Comparison of ENCODE assay signal across 8 cellular contexts in the genomic region with DNA sequence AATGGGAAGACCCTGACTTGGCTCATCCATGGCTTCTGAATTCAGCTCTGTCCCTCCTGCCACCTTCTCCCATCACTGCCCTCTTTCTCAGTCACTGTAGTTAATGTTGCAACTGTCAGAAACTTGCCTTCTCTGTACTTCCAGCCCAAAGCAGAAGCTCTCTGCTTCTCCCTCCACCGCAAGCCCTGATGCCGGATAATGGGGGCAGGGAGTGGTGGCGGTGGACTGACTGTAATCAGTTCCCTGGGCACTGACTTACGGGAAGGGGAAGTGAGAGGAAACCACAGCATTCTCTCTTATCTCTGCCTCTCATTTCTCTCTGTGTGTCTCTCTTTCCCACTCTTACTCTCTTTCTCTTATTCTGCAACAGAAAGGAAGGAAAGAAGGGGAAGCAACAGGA. TPM values are rescaled to one million over a fixed set of nuclear protein-coding genes. Genes with fewer than 3 reads are reported as not detected.
DNase-seq lines count a peak whose midpoint lies in the region; ATAC-seq and TF ChIP-seq lines count a peak whose summit lies in the region.

No MANE protein-coding gene starts in this region.

- no peaks in the 10 kb centered on the region for H3K27me3 Mint-ChIP-seq in activated CD8-positive, alpha-beta T cell treated with anti-CD3 and anti-CD28 coated beads, Interleukin-2, amount 10 ng/mL, durations not matched to agents 7 days and 5 days (ENCODE audit: low read depth)

- H3K27ac ChIP-seq in left ventricle myocardium inferior (replicated peaks) (peak overlapping the region; percentile 86), foreskin keratinocyte (no peak overlapping the region), RWPE1 (no peak overlapping the region)

- peaks cover 89% of the 10 kb centered on the region for H3K4me1 Mint-ChIP-seq in activated CD8-positive, alpha-beta T cell treated with anti-CD3 and anti-CD28 coated beads, Interleukin-2, amount 10 ng/mL, durations not matched to agents 7 days and 5 days (ENCODE audit: low read depth)

- peak overlapping the region; percentile 90 for H3K27ac Mint-ChIP-seq in activated CD8-positive, alpha-beta T cell treated with anti-CD3 and anti-CD28 coated beads, Interleukin-2, amount 10 ng/mL, durations not matched to agents 7 days and 5 days

- ATAC-seq in HG03469 (IDR thresholded peaks at IDR 0.05; ENCODE audit: unreplicated experiment) (peak; percentile 54), foreskin keratinocyte (no peak)
- ATAC-seq in activated CD8-positive, alpha-beta T cell treated with anti-CD3 and anti-CD28 coated beads, Interleukin-2, amount 10 ng/mL, durations not matched to agents 7 days and 5 days = peak; percentile 71

- H3K9me3 Mint-ChIP-seq in activated CD8-positive, alpha-beta T cell treated with anti-CD3 and anti-CD28 coated beads, Interleukin-2, amount 10 ng/mL, durations not matched to agents 7 days and 5 days (ENCODE audit: insufficient read depth) = peaks cover 4% of the 10 kb centered on the region

- H3K36me3 Mint-ChIP-seq in activated CD8-positive, alpha-beta T cell treated with anti-CD3 and anti-CD28 coated beads, Interleukin-2, amount 10 ng/mL, durations not matched to agents 7 days and 5 days (ENCODE audit: low read depth) = peaks cover 95% of the 10 kb centered on the region

- H3K4me1 ChIP-seq in left ventricle myocardium inferior (peaks cover 56% of the 10 kb centered on the region), foreskin keratinocyte (peaks cover 7% of the 10 kb centered on the region)

- no peaks in the 10 kb centered on the region for H3K27me3 ChIP-seq in left ventricle myocardium inferior (ENCODE audit: low read depth)
- no peaks in the 10 kb centered on the region for H3K27me3 ChIP-seq in foreskin keratinocyte

- TF ChIP-seq CTCF in left ventricle myocardium inferior (IDR thresholded peaks at IDR 0.05; ENCODE audit: borderline replicate concordance) (no peak), foreskin keratinocyte (conservative IDR thresholded peaks at IDR 0.05) (no peak), RWPE1 (conservative IDR thresholded peaks at IDR 0.05; ENCODE audit: low read depth) (no peak)

- peak overlapping the region; percentile 68 for H3K4me3 Mint-ChIP-seq in activated CD8-positive, alpha-beta T cell treated with anti-CD3 and anti-CD28 coated beads, Interleukin-2, amount 10 ng/mL, durations not matched to agents 7 days and 5 days

- CTCF ChIA-PET in activated CD8-positive, alpha-beta T cell treated with anti-CD3 and anti-CD28 coated beads, Interleukin-2, amount 10 ng/mL, durations not matched to agents 7 days and 5 days (lab: Charles Lee) = interaction anchor here (1.1 to 3.5 kb wide), 6 partner anchors 15 to 84 kb away, joined by 3 to 41 read pairs (median 6); no protein-coding TSS in a partner anchor
- CTCF ChIA-PET in RWPE1 (lab: Yijun Ruan, JAX) = interaction anchor here (0.6 kb wide), 1 partner anchor 188 kb away, joined by 3 read pairs; no protein-coding TSS in a partner anchor

- intact Hi-C loops in left ventricle myocardium inferior (cut with micrococcal nuclease) = no loop called here

- H3K4me3 ChIP-seq in left ventricle myocardium inferior = no peak overlapping the region

- POLR2A ChIA-PET in activated CD8-positive, alpha-beta T cell treated with anti-CD3 and anti-CD28 coated beads, Interleukin-2, amount 10 ng/mL, durations not matched to agents 7 days and 5 days (lab: Charles Lee) = interaction anchor here (0.6 to 2.9 kb wide), 7 partner anchors 10 to 83 kb away, joined by 3 to 24 read pairs (median 6); a partner anchor contains a TSS
- POLR2A ChIA-PET in RWPE1 (lab: Yijun Ruan, JAX; ENCODE audit: low non-redundant PET) = no interaction called here

- peaks cover 44% of the 10 kb centered on the region for H3K36me3 ChIP-seq in left ventricle myocardium inferior

- no peaks in the 10 kb centered on the region for H3K9me3 ChIP-seq in left ventricle myocardium inferior (replicated peaks)

- DNase-seq in activated gamma-delta T cell (lab: John Stamatoyannopoulos, UW) = peak; percentile 13
- no peak for DNase-seq in activated gamma-delta T cell treated with Interleukin-2 at 50 U/mL for 16 hours
- peak; percentile 75 for DNase-seq in activated CD8-positive, alpha-beta T cell treated with anti-CD3 and anti-CD28 coated beads, Interleukin-2, amount 10 ng/mL, durations not matched to agents 7 days and 5 days
- DNase-seq in left ventricle myocardium inferior = peak; percentile 60
- peak; percentile 26 for DNase-seq in stimulated activated CD8-positive, alpha-beta memory T cell treated with anti-CD3 and anti-CD28 coated beads, Interleukin-4, amount 100 ng/mL, for 24 hours (ENCODE audit: low read depth)
- no peak for DNase-seq in foreskin keratinocyte
- DNase-seq in RWPE1 (ENCODE audit: low spot score) = no peak

RNA-seq across cellular contexts. Expression of a gene that starts 10.9 kb away (rescaled TPM):
- total RNA-seq in activated CD8-positive, alpha-beta T cell treated with anti-CD3 and anti-CD28 coated beads, Interleukin-2, amount 10 ng/mL, durations not matched to agents 7 days and 5 days = 100 to 1,000 TPM; 106 to 108 TPM
- total RNA-seq in left ventricle myocardium inferior (12.6 TPM), foreskin keratinocyte (8.5 and 16.7 TPM in 2 replicates)
- polyA plus RNA-seq in foreskin keratinocyte = 6.7 and 11.0 TPM in 2 replicates

Comparison
In these comparisons a context has a peak if more than half of its experiments do, and no peak if none do; other contexts are left out.
1. DNase-seq: peak in activated gamma-delta T cell (single experiment), activated CD8-positive, alpha-beta T cell treated with anti-CD3 and anti-CD28 coated beads, Interleukin-2, amount 10 ng/mL, durations not matched to agents 7 days and 5 days (single experiment), left ventricle myocardium inferior (single experiment) and stimulated activated CD8-positive, alpha-beta memory T cell treated with anti-CD3 and anti-CD28 coated beads, Interleukin-4, amount 100 ng/mL, for 24 hours (single experiment); none in activated gamma-delta T cell treated with Interleukin-2 at 50 U/mL for 16 hours (single experiment), foreskin keratinocyte (0 of 2) and RWPE1 (single experiment).